ENCODE assay signal across 1 cellular context in the genomic region with DNA sequence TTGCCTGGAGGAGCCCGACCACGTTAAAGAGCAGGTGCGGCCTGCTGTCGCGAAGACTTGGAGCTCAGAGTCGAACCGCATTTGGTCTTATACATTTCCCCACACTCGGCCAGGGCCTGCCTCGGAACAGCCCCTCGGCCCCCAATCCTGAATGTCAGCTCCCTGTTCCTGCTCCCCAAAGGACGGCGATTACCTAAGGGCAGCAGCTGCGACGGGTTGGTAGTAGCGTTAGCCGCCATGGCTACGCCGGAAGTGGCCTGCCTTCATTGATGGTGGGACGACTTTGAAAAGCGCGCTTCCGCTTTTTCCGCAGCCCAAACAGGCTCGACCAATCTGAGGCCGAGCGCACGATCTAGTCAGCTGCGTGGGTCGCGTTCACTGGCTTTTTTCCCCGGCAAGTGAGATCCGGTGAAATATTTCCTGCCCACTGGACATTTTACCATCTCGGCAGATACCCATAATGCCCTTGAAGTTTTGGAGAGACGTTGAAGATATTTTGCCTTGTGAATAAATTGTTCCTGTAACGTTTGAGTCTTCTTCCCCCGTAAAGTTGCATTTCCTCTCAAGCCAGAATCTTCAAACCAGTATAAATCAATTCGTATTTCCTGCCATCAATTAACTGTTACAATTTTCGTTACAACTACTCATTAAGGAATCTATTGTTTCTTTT.
TF ChIP-seq lines count a peak whose summit lies in the region.

A gene (minus strand): TSS at position 254 of the 670 bp plus-strand sequence. CDS start 15 bp downstream, at position 239.

TF ChIP-seq in WTC11, 78 proteins besides CTCF, POLR2A, EP300 and RAD21 (continued from another document and continues in another):
- TF ChIP-seq ELF4 (CRISPR knock-in tag; IDR thresholded peaks at IDR 0.05; ENCODE audit: low read depth), result no peak
- TF ChIP-seq ZNF423 (CRISPR knock-in tag; IDR thresholded peaks at IDR 0.05), result no peak
- no peak for TF ChIP-seq ZNF317 (CRISPR knock-in tag; IDR thresholded peaks at IDR 0.05; ENCODE audit: borderline replicate concordance, low read depth)
- TF ChIP-seq, protein P1, sequence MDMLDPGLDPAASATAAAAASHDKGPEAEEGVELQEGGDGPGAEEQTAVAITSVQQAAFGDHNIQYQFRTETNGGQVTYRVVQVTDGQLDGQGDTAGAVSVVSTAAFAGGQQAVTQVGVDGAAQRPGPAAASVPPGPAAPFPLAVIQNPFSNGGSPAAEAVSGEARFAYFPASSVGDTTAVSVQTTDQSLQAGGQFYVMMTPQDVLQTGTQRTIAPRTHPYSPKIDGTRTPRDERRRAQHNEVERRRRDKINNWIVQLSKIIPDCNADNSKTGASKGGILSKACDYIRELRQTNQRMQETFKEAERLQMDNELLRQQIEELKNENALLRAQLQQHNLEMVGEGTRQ (CRISPR knock-in tag; IDR thresholded peaks at IDR 0.05), result peak; percentile 34; the same call in 1 of the 2 replicates
- TF ChIP-seq ATF1 (CRISPR knock-in tag; IDR thresholded peaks at IDR 0.05), result no peak
- no peak for TF ChIP-seq NFYB (CRISPR knock-in tag; conservative IDR thresholded peaks at IDR 0.05; ENCODE audit: low read depth)
- peak; percentile 86 for TF ChIP-seq GABPB1 (CRISPR knock-in tag; IDR thresholded peaks at IDR 0.05)
- no peak for TF ChIP-seq GTF2I (CRISPR knock-in tag; conservative IDR thresholded peaks at IDR 0.05)
- TF ChIP-seq, protein P2, sequence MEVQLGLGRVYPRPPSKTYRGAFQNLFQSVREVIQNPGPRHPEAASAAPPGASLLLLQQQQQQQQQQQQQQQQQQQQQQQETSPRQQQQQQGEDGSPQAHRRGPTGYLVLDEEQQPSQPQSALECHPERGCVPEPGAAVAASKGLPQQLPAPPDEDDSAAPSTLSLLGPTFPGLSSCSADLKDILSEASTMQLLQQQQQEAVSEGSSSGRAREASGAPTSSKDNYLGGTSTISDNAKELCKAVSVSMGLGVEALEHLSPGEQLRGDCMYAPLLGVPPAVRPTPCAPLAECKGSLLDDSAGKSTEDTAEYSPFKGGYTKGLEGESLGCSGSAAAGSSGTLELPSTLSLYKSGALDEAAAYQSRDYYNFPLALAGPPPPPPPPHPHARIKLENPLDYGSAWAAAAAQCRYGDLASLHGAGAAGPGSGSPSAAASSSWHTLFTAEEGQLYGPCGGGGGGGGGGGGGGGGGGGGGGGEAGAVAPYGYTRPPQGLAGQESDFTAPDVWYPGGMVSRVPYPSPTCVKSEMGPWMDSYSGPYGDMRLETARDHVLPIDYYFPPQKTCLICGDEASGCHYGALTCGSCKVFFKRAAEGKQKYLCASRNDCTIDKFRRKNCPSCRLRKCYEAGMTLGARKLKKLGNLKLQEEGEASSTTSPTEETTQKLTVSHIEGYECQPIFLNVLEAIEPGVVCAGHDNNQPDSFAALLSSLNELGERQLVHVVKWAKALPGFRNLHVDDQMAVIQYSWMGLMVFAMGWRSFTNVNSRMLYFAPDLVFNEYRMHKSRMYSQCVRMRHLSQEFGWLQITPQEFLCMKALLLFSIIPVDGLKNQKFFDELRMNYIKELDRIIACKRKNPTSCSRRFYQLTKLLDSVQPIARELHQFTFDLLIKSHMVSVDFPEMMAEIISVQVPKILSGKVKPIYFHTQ (CRISPR knock-in tag; IDR thresholded peaks at IDR 0.05), result no peak
- TF ChIP-seq ZNF263 (CRISPR knock-in tag; IDR thresholded peaks at IDR 0.05; ENCODE audit: low read depth), result no peak
- TF ChIP-seq SP1 (CRISPR knock-in tag; conservative IDR thresholded peaks at IDR 0.05), result peak; percentile 75
- no peak for TF ChIP-seq NFATC4 (CRISPR knock-in tag; IDR thresholded peaks at IDR 0.05)
- TF ChIP-seq RORB (CRISPR knock-in tag; IDR thresholded peaks at IDR 0.05), result no peak
- TF ChIP-seq, protein P3, sequence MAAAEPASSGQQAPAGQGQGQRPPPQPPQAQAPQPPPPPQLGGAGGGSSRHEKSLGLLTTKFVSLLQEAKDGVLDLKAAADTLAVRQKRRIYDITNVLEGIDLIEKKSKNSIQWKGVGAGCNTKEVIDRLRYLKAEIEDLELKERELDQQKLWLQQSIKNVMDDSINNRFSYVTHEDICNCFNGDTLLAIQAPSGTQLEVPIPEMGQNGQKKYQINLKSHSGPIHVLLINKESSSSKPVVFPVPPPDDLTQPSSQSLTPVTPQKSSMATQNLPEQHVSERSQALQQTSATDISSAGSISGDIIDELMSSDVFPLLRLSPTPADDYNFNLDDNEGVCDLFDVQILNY (CRISPR knock-in tag; IDR thresholded peaks at IDR 0.05), result 0 out of 2 replicates have a peak, but pooled peaks have one; percentile 35
- TF ChIP-seq, protein P4, sequence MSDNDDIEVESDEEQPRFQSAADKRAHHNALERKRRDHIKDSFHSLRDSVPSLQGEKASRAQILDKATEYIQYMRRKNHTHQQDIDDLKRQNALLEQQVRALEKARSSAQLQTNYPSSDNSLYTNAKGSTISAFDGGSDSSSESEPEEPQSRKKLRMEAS (CRISPR knock-in tag; IDR thresholded peaks at IDR 0.05), result peak; percentile 89
- peak; percentile 84; the same call in 1 of the 2 replicates for TF ChIP-seq FOXP1 (CRISPR knock-in tag; IDR thresholded peaks at IDR 0.05; ENCODE audit: borderline replicate concordance)
- TF ChIP-seq TEAD4 (CRISPR knock-in tag; IDR thresholded peaks at IDR 0.05), result peak; percentile 52; the same call in 1 of the 2 replicates
- TF ChIP-seq RELA (CRISPR knock-in tag; IDR thresholded peaks at IDR 0.05; ENCODE audit: borderline replicate concordance), result no peak
- TF ChIP-seq, protein P5, sequence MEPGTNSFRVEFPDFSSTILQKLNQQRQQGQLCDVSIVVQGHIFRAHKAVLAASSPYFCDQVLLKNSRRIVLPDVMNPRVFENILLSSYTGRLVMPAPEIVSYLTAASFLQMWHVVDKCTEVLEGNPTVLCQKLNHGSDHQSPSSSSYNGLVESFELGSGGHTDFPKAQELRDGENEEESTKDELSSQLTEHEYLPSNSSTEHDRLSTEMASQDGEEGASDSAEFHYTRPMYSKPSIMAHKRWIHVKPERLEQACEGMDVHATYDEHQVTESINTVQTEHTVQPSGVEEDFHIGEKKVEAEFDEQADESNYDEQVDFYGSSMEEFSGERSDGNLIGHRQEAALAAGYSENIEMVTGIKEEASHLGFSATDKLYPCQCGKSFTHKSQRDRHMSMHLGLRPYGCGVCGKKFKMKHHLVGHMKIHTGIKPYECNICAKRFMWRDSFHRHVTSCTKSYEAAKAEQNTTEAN (CRISPR knock-in tag; IDR thresholded peaks at IDR 0.05), result peak; percentile 77
- TF ChIP-seq TEAD1 (CRISPR knock-in tag; IDR thresholded peaks at IDR 0.05), result peak; percentile 91; the same call in 1 of the 2 replicates
- TF ChIP-seq, protein P6, sequence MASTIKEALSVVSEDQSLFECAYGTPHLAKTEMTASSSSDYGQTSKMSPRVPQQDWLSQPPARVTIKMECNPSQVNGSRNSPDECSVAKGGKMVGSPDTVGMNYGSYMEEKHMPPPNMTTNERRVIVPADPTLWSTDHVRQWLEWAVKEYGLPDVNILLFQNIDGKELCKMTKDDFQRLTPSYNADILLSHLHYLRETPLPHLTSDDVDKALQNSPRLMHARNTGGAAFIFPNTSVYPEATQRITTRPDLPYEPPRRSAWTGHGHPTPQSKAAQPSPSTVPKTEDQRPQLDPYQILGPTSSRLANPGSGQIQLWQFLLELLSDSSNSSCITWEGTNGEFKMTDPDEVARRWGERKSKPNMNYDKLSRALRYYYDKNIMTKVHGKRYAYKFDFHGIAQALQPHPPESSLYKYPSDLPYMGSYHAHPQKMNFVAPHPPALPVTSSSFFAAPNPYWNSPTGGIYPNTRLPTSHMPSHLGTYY (CRISPR knock-in tag; IDR thresholded peaks at IDR 0.05), result no peak
- TF ChIP-seq ETV6 (CRISPR knock-in tag; IDR thresholded peaks at IDR 0.05), result peak; percentile 90
- TF ChIP-seq, protein P7, sequence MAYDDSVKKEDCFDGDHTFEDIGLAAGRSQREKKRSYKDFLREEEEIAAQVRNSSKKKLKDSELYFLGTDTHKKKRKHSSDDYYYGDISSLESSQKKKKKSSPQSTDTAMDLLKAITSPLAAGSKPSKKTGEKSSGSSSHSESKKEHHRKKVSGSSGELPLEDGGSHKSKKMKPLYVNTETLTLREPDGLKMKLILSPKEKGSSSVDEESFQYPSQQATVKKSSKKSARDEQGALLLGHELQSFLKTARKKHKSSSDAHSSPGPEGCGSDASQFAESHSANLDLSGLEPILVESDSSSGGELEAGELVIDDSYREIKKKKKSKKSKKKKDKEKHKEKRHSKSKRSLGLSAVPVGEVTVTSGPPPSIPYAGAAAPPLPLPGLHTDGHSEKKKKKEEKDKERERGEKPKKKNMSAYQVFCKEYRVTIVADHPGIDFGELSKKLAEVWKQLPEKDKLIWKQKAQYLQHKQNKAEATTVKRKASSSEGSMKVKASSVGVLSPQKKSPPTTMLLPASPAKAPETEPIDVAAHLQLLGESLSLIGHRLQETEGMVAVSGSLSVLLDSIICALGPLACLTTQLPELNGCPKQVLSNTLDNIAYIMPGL (CRISPR knock-in tag; IDR thresholded peaks at IDR 0.05), result peak; percentile 46; the same call in 1 of the 2 replicates
- peak; percentile 96 for TF ChIP-seq MYBL2 (CRISPR knock-in tag; IDR thresholded peaks at IDR 0.05)
- TF ChIP-seq EMX1 (CRISPR knock-in tag; IDR thresholded peaks at IDR 0.05), result no peak
- TF ChIP-seq, protein P8, sequence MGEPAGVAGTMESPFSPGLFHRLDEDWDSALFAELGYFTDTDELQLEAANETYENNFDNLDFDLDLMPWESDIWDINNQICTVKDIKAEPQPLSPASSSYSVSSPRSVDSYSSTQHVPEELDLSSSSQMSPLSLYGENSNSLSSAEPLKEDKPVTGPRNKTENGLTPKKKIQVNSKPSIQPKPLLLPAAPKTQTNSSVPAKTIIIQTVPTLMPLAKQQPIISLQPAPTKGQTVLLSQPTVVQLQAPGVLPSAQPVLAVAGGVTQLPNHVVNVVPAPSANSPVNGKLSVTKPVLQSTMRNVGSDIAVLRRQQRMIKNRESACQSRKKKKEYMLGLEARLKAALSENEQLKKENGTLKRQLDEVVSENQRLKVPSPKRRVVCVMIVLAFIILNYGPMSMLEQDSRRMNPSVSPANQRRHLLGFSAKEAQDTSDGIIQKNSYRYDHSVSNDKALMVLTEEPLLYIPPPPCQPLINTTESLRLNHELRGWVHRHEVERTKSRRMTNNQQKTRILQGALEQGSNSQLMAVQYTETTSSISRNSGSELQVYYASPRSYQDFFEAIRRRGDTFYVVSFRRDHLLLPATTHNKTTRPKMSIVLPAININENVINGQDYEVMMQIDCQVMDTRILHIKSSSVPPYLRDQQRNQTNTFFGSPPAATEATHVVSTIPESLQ (CRISPR knock-in tag; IDR thresholded peaks at IDR 0.05), result no peak
- TF ChIP-seq, protein P9, sequence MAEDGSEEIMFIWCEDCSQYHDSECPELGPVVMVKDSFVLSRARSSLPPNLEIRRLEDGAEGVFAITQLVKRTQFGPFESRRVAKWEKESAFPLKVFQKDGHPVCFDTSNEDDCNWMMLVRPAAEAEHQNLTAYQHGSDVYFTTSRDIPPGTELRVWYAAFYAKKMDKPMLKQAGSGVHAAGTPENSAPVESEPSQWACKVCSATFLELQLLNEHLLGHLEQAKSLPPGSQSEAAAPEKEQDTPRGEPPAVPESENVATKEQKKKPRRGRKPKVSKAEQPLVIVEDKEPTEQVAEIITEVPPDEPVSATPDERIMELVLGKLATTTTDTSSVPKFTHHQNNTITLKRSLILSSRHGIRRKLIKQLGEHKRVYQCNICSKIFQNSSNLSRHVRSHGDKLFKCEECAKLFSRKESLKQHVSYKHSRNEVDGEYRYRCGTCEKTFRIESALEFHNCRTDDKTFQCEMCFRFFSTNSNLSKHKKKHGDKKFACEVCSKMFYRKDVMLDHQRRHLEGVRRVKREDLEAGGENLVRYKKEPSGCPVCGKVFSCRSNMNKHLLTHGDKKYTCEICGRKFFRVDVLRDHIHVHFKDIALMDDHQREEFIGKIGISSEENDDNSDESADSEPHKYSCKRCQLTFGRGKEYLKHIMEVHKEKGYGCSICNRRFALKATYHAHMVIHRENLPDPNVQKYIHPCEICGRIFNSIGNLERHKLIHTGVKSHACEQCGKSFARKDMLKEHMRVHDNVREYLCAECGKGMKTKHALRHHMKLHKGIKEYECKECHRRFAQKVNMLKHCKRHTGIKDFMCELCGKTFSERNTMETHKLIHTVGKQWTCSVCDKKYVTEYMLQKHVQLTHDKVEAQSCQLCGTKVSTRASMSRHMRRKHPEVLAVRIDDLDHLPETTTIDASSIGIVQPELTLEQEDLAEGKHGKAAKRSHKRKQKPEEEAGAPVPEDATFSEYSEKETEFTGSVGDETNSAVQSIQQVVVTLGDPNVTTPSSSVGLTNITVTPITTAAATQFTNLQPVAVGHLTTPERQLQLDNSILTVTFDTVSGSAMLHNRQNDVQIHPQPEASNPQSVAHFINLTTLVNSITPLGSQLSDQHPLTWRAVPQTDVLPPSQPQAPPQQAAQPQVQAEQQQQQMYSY (CRISPR knock-in tag; IDR thresholded peaks at IDR 0.05), result no peak
- TF ChIP-seq TP53 (CRISPR knock-in tag; IDR thresholded peaks at IDR 0.05), result no peak
- TF ChIP-seq CREB1 (CRISPR knock-in tag; IDR thresholded peaks at IDR 0.05), result peak; percentile 68; the same call in 1 of the 2 replicates
- TF ChIP-seq FOXK1 (CRISPR knock-in tag; IDR thresholded peaks at IDR 0.05), result peak; percentile 93
- TF ChIP-seq, protein P10, sequence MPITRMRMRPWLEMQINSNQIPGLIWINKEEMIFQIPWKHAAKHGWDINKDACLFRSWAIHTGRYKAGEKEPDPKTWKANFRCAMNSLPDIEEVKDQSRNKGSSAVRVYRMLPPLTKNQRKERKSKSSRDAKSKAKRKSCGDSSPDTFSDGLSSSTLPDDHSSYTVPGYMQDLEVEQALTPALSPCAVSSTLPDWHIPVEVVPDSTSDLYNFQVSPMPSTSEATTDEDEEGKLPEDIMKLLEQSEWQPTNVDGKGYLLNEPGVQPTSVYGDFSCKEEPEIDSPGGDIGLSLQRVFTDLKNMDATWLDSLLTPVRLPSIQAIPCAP (CRISPR knock-in tag; IDR thresholded peaks at IDR 0.05), result peak; percentile 69; the same call in 1 of the 2 replicates
- TF ChIP-seq SMAD4 (CRISPR knock-in tag; IDR thresholded peaks at IDR 0.05), result no peak
- TF ChIP-seq, protein P11, sequence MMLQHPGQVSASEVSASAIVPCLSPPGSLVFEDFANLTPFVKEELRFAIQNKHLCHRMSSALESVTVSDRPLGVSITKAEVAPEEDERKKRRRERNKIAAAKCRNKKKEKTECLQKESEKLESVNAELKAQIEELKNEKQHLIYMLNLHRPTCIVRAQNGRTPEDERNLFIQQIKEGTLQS (CRISPR knock-in tag; conservative IDR thresholded peaks at IDR 0.05), result no peak
- TF ChIP-seq ZNF671 (CRISPR knock-in tag; IDR thresholded peaks at IDR 0.05), result no peak
- TF ChIP-seq JAZF1 (CRISPR knock-in tag; IDR thresholded peaks at IDR 0.05), result no peak
- TF ChIP-seq, protein P12, sequence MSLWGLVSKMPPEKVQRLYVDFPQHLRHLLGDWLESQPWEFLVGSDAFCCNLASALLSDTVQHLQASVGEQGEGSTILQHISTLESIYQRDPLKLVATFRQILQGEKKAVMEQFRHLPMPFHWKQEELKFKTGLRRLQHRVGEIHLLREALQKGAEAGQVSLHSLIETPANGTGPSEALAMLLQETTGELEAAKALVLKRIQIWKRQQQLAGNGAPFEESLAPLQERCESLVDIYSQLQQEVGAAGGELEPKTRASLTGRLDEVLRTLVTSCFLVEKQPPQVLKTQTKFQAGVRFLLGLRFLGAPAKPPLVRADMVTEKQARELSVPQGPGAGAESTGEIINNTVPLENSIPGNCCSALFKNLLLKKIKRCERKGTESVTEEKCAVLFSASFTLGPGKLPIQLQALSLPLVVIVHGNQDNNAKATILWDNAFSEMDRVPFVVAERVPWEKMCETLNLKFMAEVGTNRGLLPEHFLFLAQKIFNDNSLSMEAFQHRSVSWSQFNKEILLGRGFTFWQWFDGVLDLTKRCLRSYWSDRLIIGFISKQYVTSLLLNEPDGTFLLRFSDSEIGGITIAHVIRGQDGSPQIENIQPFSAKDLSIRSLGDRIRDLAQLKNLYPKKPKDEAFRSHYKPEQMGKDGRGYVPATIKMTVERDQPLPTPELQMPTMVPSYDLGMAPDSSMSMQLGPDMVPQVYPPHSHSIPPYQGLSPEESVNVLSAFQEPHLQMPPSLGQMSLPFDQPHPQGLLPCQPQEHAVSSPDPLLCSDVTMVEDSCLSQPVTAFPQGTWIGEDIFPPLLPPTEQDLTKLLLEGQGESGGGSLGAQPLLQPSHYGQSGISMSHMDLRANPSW (CRISPR knock-in tag; conservative IDR thresholded peaks at IDR 0.05; ENCODE audit: low read depth), result no peak
- peak; percentile 51; the same call in 1 of the 2 replicates for TF ChIP-seq ZNF232 (CRISPR knock-in tag; IDR thresholded peaks at IDR 0.05)
